In the genomic region with DNA sequence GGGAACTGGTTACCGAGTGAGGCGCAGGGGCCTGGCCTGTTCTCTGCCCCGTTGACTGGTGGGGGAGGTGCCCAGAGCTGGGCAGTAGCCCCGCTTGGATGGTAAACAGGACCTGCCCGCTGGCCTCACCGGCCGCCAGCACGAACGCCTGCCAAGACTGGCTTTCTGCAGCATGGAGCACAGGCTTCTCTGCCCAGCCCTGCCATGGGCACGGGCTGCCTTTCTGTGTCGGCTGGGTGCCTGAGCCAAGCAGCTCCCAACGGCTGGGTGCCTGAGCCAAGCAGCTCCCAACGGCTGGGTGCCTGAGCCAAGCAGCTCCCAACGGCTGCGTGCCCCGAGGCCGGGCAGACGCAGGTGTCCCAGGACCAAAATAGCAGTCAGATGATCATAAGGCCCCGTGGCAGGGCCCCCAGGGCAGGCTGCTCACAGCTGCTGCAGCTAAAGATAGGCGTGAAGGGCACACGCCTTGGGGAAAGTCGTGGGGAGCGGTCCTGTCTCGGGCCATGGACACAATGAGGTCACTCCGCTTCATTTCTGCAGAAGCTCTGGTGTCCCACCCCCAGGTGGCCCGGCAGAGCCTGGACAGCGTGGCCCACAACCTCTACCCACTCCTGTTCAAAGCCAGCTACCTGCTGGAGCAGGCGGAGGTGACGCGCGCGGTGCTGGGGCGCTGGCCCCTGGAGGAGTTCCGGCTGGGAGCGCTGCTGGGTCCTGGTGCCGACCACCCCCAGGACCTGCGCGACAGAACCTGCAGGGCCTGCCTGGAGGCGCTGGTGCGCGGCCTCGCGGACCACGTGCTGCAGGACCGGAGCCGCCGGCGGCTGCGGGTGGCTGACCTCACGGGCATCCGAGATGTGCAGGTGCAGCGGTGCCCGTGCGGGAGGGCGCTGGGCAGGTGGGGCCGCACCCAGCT, we compare ENCODE assay signal across 9 cellular contexts. TPM values are rescaled to one million over a fixed set of nuclear protein-coding genes. Genes with fewer than 3 reads are reported as not detected.
DNase-seq lines count a peak whose midpoint lies in the region; ATAC-seq and FAIRE-seq lines count a peak whose summit lies in the region.
"Had no signal": no experiment of that assay in that cellular context is flagged by ENCODE, and none has a peak within 500 bp of the region (broad histone marks: within the 10 kb centered on the region; RNA-seq: fewer than 3 reads in every experiment).

A gene (plus strand): TSS at position 460 of the 913 bp plus-strand sequence. CDS start 44 bp downstream, at position 504.

- peak within 1 kb of the TSS; percentile 25 for H3K4me3 ChIP-seq in rectal smooth muscle tissue (ENCODE audit: low read length)

- FAIRE-seq in frontal cortex (lab: Jason Lieb, UNC), result no peak

- ATAC-seq in HG03571 (IDR thresholded peaks at IDR 0.05; ENCODE audit: unreplicated experiment), result no peak

- H3K27me3 ChIP-seq in rectal smooth muscle tissue (ENCODE audit: control insufficient read depth, insufficient read depth, low read length), result peaks cover 8% of the 10 kb centered on the region

- DNase-seq in NCI-H2029 (lab: John Stamatoyannopoulos, UW) (peak; percentile 43), NCI-H2029 treated with DMSO at 0.1 percent for 48 hours (lab: John Stamatoyannopoulos, UW) (no peak), frontal cortex (ENCODE audit: low spot score in 2 of 2) (peak; percentile 55 to 69), iPS-NIHi7 (ENCODE audit: extremely low spot score) (no peak), glomerular visceral epithelial cell (ENCODE audit: extremely low spot score) (no peak)

- H3K36me3 ChIP-seq in KOPT-K1 (ENCODE audit: insufficient read depth, low read length), result no peaks in the 10 kb centered on the region
- no peaks in the 10 kb centered on the region for H3K36me3 ChIP-seq in rectal smooth muscle tissue (ENCODE audit: control insufficient read depth, insufficient read depth, low read length)

- H3K9me3 ChIP-seq in KOPT-K1 (ENCODE audit: insufficient read depth, low read length, poor library complexity, severe bottlenecking), result no peaks in the 10 kb centered on the region

- no peak within 1 kb of the TSS for H3K9ac ChIP-seq in rectal smooth muscle tissue (ENCODE audit: low read length)

- peaks cover 9% of the 10 kb centered on the region for H3K4me1 ChIP-seq in rectal smooth muscle tissue (ENCODE audit: control insufficient read depth, insufficient read depth, low read length)

- peak within 1 kb of the TSS; percentile 66 for H3K27ac ChIP-seq in KOPT-K1 (ENCODE audit: low read depth, low read length, poor library complexity, severe bottlenecking)
- H3K27ac ChIP-seq in rectal smooth muscle tissue (ENCODE audit: low read depth, low read length), result peak within 1 kb of the TSS; percentile 27

RNA-seq across cellular contexts. Expression of the gene that starts here (rescaled TPM):
- total RNA-seq in frontal cortex, result 1.2 TPM
- total RNA-seq: M059J had no signal

Comparison
In these comparisons a context has a peak if more than half of its experiments do, and no peak if none do; other contexts are left out.
1. DNase-seq: peak in NCI-H2029 (single experiment) and frontal cortex (2 of 2); none in NCI-H2029 treated with DMSO at 0.1 percent for 48 hours (single experiment), iPS-NIHi7 (single experiment) and glomerular visceral epithelial cell (single experiment).